32 cellular contexts compared by ENCODE assay signal in genomic region chr15:97319316-97319715, GRCh38.
"Had no signal": no experiment of that assay in that cellular context is flagged by ENCODE, and none has a peak within 500 bp of the region (broad histone marks: within the 10 kb centered on the region; RNA-seq: fewer than 3 reads in every experiment).

No MANE protein-coding gene starts in this region.

- H3K27ac Mint-ChIP-seq: activated naive CD4-positive, alpha-beta T cell treated with anti-CD3 and anti-CD28 coated beads for 36 hours; activated naive CD8-positive, alpha-beta T cell treated with anti-CD3 and anti-CD28 coated beads, Interleukin-2, amount 10 ng/mL, durations not matched to agents 7 days and 5 days; activated T-helper 1 cell treated with anti-CD3 and anti-CD28 coated beads, Interleukin-12 subunit alpha, Interleukin-12 subunit beta, Interleukin-2, Interleukin-4 antibody, amounts not matched to agents 30 ng/mL and 10 ng/mL and 1 ng/mL, durations not matched to agents 14 hours and 24 hours and 36 hours; natural killer cell treated with Interleukin-12 subunit alpha and Interleukin-12 subunit beta and Interleukin-15 and Interleukin-18, amount 100 ng/mL, for 72 hours had no signal

- H3K9me3 ChIP-seq: ascending aorta, gastrocnemius medialis, lower lobe of right lung, sigmoid colon, suprapubic skin, tibial artery, upper lobe of right lung had no signal

- H3K4me1 Mint-ChIP-seq: activated naive CD8-positive, alpha-beta T cell treated with anti-CD3 and anti-CD28 coated beads, Interleukin-2, amount 10 ng/mL, durations not matched to agents 7 days and 5 days had no signal

- H3K36me3 ChIP-seq: ascending aorta, brain microvascular endothelial cell, gastrocnemius medialis, left lung, lower lobe of right lung, sigmoid colon, suprapubic skin, tibial artery, upper lobe of right lung had no signal

- ATAC-seq: activated CD4-positive, CD25-positive, alpha-beta regulatory T cell treated with anti-CD3 and anti-CD28 coated beads, Interleukin-2, amount 50 U/mL, for 24 hours; gastrocnemius medialis; left lung; lower lobe of right lung; natural killer cell treated with Interleukin-12 subunit alpha and Interleukin-12 subunit beta and Interleukin-15 and Interleukin-18, amount 100 ng/mL, for 72 hours; upper lobe of right lung had no signal

- H3K4me3 Mint-ChIP-seq: activated naive CD4-positive, alpha-beta T cell treated with anti-CD3 and anti-CD28 coated beads for 36 hours; activated naive CD8-positive, alpha-beta T cell treated with anti-CD3 and anti-CD28 coated beads, Interleukin-2, amount 10 ng/mL, durations not matched to agents 7 days and 5 days; activated T-helper 1 cell treated with anti-CD3 and anti-CD28 coated beads, Interleukin-12 subunit alpha, Interleukin-12 subunit beta, Interleukin-2, Interleukin-4 antibody, amounts not matched to agents 30 ng/mL and 10 ng/mL and 1 ng/mL, durations not matched to agents 14 hours and 24 hours and 36 hours; natural killer cell treated with Interleukin-12 subunit alpha and Interleukin-12 subunit beta and Interleukin-15 and Interleukin-18, amount 100 ng/mL, for 72 hours had no signal

- DNase-seq: activated CD4-positive, alpha-beta T cell treated with anti-CD3 and anti-CD28 coated beads for 48 hours; activated CD4-positive, alpha-beta T cell treated with anti-CD3 and anti-CD28 coated beads, Interleukin-2, amount 50 U/mL, for 48 hours; activated CD8-positive, alpha-beta memory T cell treated with anti-CD3 and anti-CD28 coated beads for 24 hours; activated effector memory CD4-positive, alpha-beta T cell treated with anti-CD3 and anti-CD28 coated beads, Interleukin-2, amount 50 U/mL, for 16 hours; activated naive CD4-positive, alpha-beta T cell treated with anti-CD3 and anti-CD28 coated beads for 36 hours; activated naive CD8-positive, alpha-beta T cell treated with anti-CD3 and anti-CD28 coated beads, Interleukin-2, amount 10 ng/mL, durations not matched to agents 7 days and 5 days; brain microvascular endothelial cell; dorsolateral prefrontal cortex; effector memory CD4-positive, alpha-beta T cell; erythroblast; gastrocnemius medialis; glutamatergic neuron; hippocampal formation; left lung; lower lobe of right lung; mesenchymal stem cell; retina; sigmoid colon; stimulated activated CD4-positive, alpha-beta T cell treated with anti-CD3 and anti-CD28 coated beads, Interleukin-15, amount 100 ng/mL, for 24 hours; stimulated activated CD4-positive, alpha-beta T cell treated with anti-CD3 and anti-CD28 coated beads, Interleukin-2, amount 100 ng/mL, for 24 hours; stimulated activated naive CD4-positive, alpha-beta T cell; T-helper 9 cell; tibial artery; upper lobe of right lung had no signal

- H3K4me1 ChIP-seq: ascending aorta, gastrocnemius medialis, left lung, lower lobe of right lung, suprapubic skin, tibial artery, upper lobe of right lung had no signal

- H3K4me3 ChIP-seq: ascending aorta, coronary artery, dorsolateral prefrontal cortex, gastrocnemius medialis, left lung, lower lobe of right lung, sigmoid colon, smooth muscle cell, suprapubic skin, tibial artery, upper lobe of right lung had no signal

- H3K27ac ChIP-seq: ascending aorta, brain microvascular endothelial cell, coronary artery, dorsolateral prefrontal cortex, gastrocnemius medialis, left lung, lower lobe of right lung, sigmoid colon, suprapubic skin, tibial artery, upper lobe of right lung, VCaP had no signal

- H3K36me3 Mint-ChIP-seq: activated naive CD8-positive, alpha-beta T cell treated with anti-CD3 and anti-CD28 coated beads, Interleukin-2, amount 10 ng/mL, durations not matched to agents 7 days and 5 days; natural killer cell treated with Interleukin-12 subunit alpha and Interleukin-12 subunit beta and Interleukin-15 and Interleukin-18, amount 100 ng/mL, for 72 hours had no signal

- H3K27me3 Mint-ChIP-seq: activated naive CD8-positive, alpha-beta T cell treated with anti-CD3 and anti-CD28 coated beads, Interleukin-2, amount 10 ng/mL, durations not matched to agents 7 days and 5 days; natural killer cell treated with Interleukin-12 subunit alpha and Interleukin-12 subunit beta and Interleukin-15 and Interleukin-18, amount 100 ng/mL, for 72 hours had no signal

- H3K27me3 ChIP-seq: ascending aorta, brain microvascular endothelial cell, gastrocnemius medialis, sigmoid colon, suprapubic skin, tibial artery, upper lobe of right lung had no signal
